Comparison of ENCODE assay signal across 16 cellular contexts in genomic region chr1:246572795-246573194, GRCh38. TPM values are rescaled to one million over a fixed set of nuclear protein-coding genes. Genes with fewer than 3 reads are reported as not detected.
DNase-seq lines count a peak whose midpoint lies in the region; ATAC-seq and TF ChIP-seq lines count a peak whose summit lies in the region.
"Had no signal": no experiment of that assay in that cellular context is flagged by ENCODE, and none has a peak within 500 bp of the region (broad histone marks: within the 10 kb centered on the region; RNA-seq: fewer than 3 reads in every experiment).

No MANE protein-coding gene starts in this region.

- H3K27me3 Mint-ChIP-seq in activated CD4-positive, alpha-beta T cell treated with anti-CD3 and anti-CD28 coated beads, Interleukin-2, amount 10 ng/mL, durations not matched to agents 24 days and 14 days, result no peaks in the 10 kb centered on the region
- no peaks in the 10 kb centered on the region for H3K27me3 Mint-ChIP-seq in activated naive CD8-positive, alpha-beta T cell treated with anti-CD3 and anti-CD28 coated beads, Interleukin-2, amount 10 ng/mL, durations not matched to agents 7 days and 5 days
- H3K27me3 Mint-ChIP-seq in chondrocyte (ENCODE audit: low read depth), result no peaks in the 10 kb centered on the region

- peaks cover 49% of the 10 kb centered on the region for H3K4me1 Mint-ChIP-seq in activated CD4-positive, alpha-beta T cell treated with anti-CD3 and anti-CD28 coated beads, Interleukin-2, amount 10 ng/mL, durations not matched to agents 24 days and 14 days
- H3K4me1 Mint-ChIP-seq in activated naive CD8-positive, alpha-beta T cell treated with anti-CD3 and anti-CD28 coated beads, Interleukin-2, amount 10 ng/mL, durations not matched to agents 7 days and 5 days, result peaks cover 48% of the 10 kb centered on the region
- peaks cover 37% of the 10 kb centered on the region for H3K4me1 Mint-ChIP-seq in chondrocyte (ENCODE audit: low read depth)

- H3K36me3 ChIP-seq in sigmoid colon, result no peaks in the 10 kb centered on the region
- H3K36me3 ChIP-seq: ascending aorta had no signal

- intact Hi-C loops in activated CD4-positive, alpha-beta T cell treated with anti-CD3 and anti-CD28 coated beads, Interleukin-2, amount 10 ng/mL, durations not matched to agents 24 days and 14 days (cut with micrococcal nuclease), result no loop called here
- intact Hi-C loops in sigmoid colon (cut with DNase I), result no loop called here

- TF ChIP-seq CTCF in HL-60 (IDR thresholded peaks at IDR 0.05; ENCODE audit: insufficient read depth, low read length), result no peak
- TF ChIP-seq CTCF in sigmoid colon (IDR thresholded peaks at IDR 0.05), result no peak
- no peak for TF ChIP-seq CTCF in chondrocyte (IDR thresholded peaks at IDR 0.05)

- TF ChIP-seq EP300 in sigmoid colon (IDR thresholded peaks at IDR 0.05), result no peak

- H3K9me3 Mint-ChIP-seq in activated CD4-positive, alpha-beta T cell treated with anti-CD3 and anti-CD28 coated beads, Interleukin-2, amount 10 ng/mL, durations not matched to agents 24 days and 14 days, result no peaks in the 10 kb centered on the region
- H3K9me3 Mint-ChIP-seq in activated naive CD8-positive, alpha-beta T cell treated with anti-CD3 and anti-CD28 coated beads, Interleukin-2, amount 10 ng/mL, durations not matched to agents 7 days and 5 days, result peaks cover 1% of the 10 kb centered on the region
- H3K9me3 Mint-ChIP-seq in chondrocyte (ENCODE audit: low read depth), result no peaks in the 10 kb centered on the region
- H3K9me3 Mint-ChIP-seq: T-helper 1 cell treated with Interleukin-12 subunit alpha and Interleukin-12 subunit beta and Interleukin-4 antibody, amounts not matched to agents 30 μg/mL and 1 μg/mL, for 36 hours had no signal

- H3K27me3 ChIP-seq in HL-60 (ENCODE audit: insufficient read depth, poor library complexity, severe bottlenecking) (no peaks in the 10 kb centered on the region), sigmoid colon (no peaks in the 10 kb centered on the region)
- H3K27me3 ChIP-seq: ascending aorta had no signal

- POLR2A ChIA-PET in activated naive CD8-positive, alpha-beta T cell treated with anti-CD3 and anti-CD28 coated beads, Interleukin-2, amount 10 ng/mL, durations not matched to agents 7 days and 5 days (lab: Charles Lee), result no interaction called here

- H3K4me3 ChIP-seq in HL-60 (replicated peaks; ENCODE audit: insufficient read depth, low read length) (no peak overlapping the region), sigmoid colon (no peak overlapping the region)
- H3K4me3 ChIP-seq: ascending aorta had no signal

- H3K4me3 Mint-ChIP-seq in activated CD4-positive, alpha-beta T cell treated with anti-CD3 and anti-CD28 coated beads, Interleukin-2, amount 10 ng/mL, durations not matched to agents 24 days and 14 days, result peak overlapping the region; percentile 37
- peak overlapping the region; percentile 53 for H3K4me3 Mint-ChIP-seq in activated naive CD8-positive, alpha-beta T cell treated with anti-CD3 and anti-CD28 coated beads, Interleukin-2, amount 10 ng/mL, durations not matched to agents 7 days and 5 days
- no peak overlapping the region for H3K4me3 Mint-ChIP-seq in chondrocyte (ENCODE audit: unreplicated experiment)
- H3K4me3 Mint-ChIP-seq: T-helper 1 cell treated with Interleukin-12 subunit alpha and Interleukin-12 subunit beta and Interleukin-4 antibody, amounts not matched to agents 30 μg/mL and 1 μg/mL, for 36 hours had no signal

- no peak for ATAC-seq in activated naive CD8-positive, alpha-beta T cell treated with anti-CD3 and anti-CD28 coated beads, Interleukin-2, amount 10 ng/mL, durations not matched to agents 7 days and 5 days (ENCODE audit: low read depth)
- no peak for ATAC-seq in GM18505 (IDR thresholded peaks at IDR 0.05; ENCODE audit: unreplicated experiment)

- no peak for DNase-seq in activated CD4-positive, alpha-beta T cell treated with anti-CD3 and anti-CD28 coated beads, Interleukin-2, amount 10 ng/mL, durations not matched to agents 24 days and 14 days
- no peak for DNase-seq in activated CD4-positive, alpha-beta T cell treated with anti-CD3 and anti-CD28 coated beads for 4 hours
- DNase-seq in HL-60 (ENCODE audit: low read depth in 1 of 2, low spot score in 1 of 2) (no peak), sigmoid colon (no peak), GDM1 (lab: John Stamatoyannopoulos, UW) (no peak), chondrocyte (ENCODE audit: low spot score) (no peak)
- no peak for DNase-seq in activated naive CD8-positive, alpha-beta T cell treated with anti-CD3 and anti-CD28 coated beads, Interleukin-2, amount 10 ng/mL, durations not matched to agents 7 days and 5 days
- DNase-seq: ACHN; DMS79; effector CD8-positive, alpha-beta T cell; kidney glomerular epithelial cell; NCI-H2081; stimulated activated CD4-positive, alpha-beta T cell treated with anti-CD3 and anti-CD28 coated beads, Interleukin-12 subunit alpha, Interleukin-12 subunit beta, amount 100 ng/mL, for 4 hours had no signal

- H3K36me3 Mint-ChIP-seq in activated CD4-positive, alpha-beta T cell treated with anti-CD3 and anti-CD28 coated beads, Interleukin-2, amount 10 ng/mL, durations not matched to agents 24 days and 14 days (ENCODE audit: low read depth), result peaks cover 22% of the 10 kb centered on the region
- H3K36me3 Mint-ChIP-seq in activated naive CD8-positive, alpha-beta T cell treated with anti-CD3 and anti-CD28 coated beads, Interleukin-2, amount 10 ng/mL, durations not matched to agents 7 days and 5 days, result peaks cover 14% of the 10 kb centered on the region
- no peaks in the 10 kb centered on the region for H3K36me3 Mint-ChIP-seq in chondrocyte (ENCODE audit: low read depth)

- peaks cover 0 to 61% (median 35%) of the 10 kb centered on the region in 4 donors for H3K4me1 ChIP-seq in sigmoid colon

- H3K9me3 ChIP-seq in sigmoid colon, result no peaks in the 10 kb centered on the region
- H3K9me3 ChIP-seq: ascending aorta had no signal

- TF ChIP-seq POLR2A in sigmoid colon (IDR thresholded peaks at IDR 0.05) (no peak), GM18505 (IDR thresholded peaks at IDR 0.05; ENCODE audit: borderline replicate concordance, extremely low read depth, insufficient read depth, insufficient read length) (no peak)

- 54 to 77% methylated on average over 3 of the region's 3 CpGs for WGBS in sigmoid colon, 2 donors

- peak overlapping the region; percentile 41 for H3K27ac Mint-ChIP-seq in activated CD4-positive, alpha-beta T cell treated with anti-CD3 and anti-CD28 coated beads, Interleukin-2, amount 10 ng/mL, durations not matched to agents 24 days and 14 days
- H3K27ac Mint-ChIP-seq in activated naive CD8-positive, alpha-beta T cell treated with anti-CD3 and anti-CD28 coated beads, Interleukin-2, amount 10 ng/mL, durations not matched to agents 7 days and 5 days, result peak overlapping the region; percentile 43
- H3K27ac Mint-ChIP-seq in chondrocyte (ENCODE audit: unreplicated experiment), result no peak overlapping the region
- H3K27ac Mint-ChIP-seq: T-helper 1 cell treated with Interleukin-12 subunit alpha and Interleukin-12 subunit beta and Interleukin-4 antibody, amounts not matched to agents 30 μg/mL and 1 μg/mL, for 36 hours had no signal

- H3K27ac ChIP-seq in HL-60 (replicated peaks), result peak overlapping the region; percentile 21
- peak overlapping the region in 3 of 4 donors; percentile 59 to 99 (median 97) for H3K27ac ChIP-seq in sigmoid colon

RNA-seq across cellular contexts. Expression of gene CNST, which starts 6.5 kb away (rescaled TPM):
- total RNA-seq in activated CD4-positive, alpha-beta T cell treated with anti-CD3 and anti-CD28 coated beads, Interleukin-2, amount 10 ng/mL, durations not matched to agents 24 days and 14 days, result 26.4 and 28.5 TPM in 2 replicates
- total RNA-seq in activated naive CD8-positive, alpha-beta T cell treated with anti-CD3 and anti-CD28 coated beads, Interleukin-2, amount 10 ng/mL, durations not matched to agents 7 days and 5 days, result 10 to 100 TPM; 36.1 to 36.5 TPM
- 10 to 100 TPM; 26.0 to 39.2 (median 31.9) TPM for total RNA-seq in sigmoid colon
- 10 to 100 TPM in 2 of 3 donors, 1 to 10 TPM in 1; 9.0 to 15.3 (median 15.1) TPM for polyA plus RNA-seq in sigmoid colon
- total RNA-seq in chondrocyte, result 22.3 to 25.6 TPM (median 25.2 TPM) in 3 replicates

RNA-seq across cellular contexts. Expression of gene TFB2M, which starts 6.7 kb away (rescaled TPM):
- total RNA-seq in activated CD4-positive, alpha-beta T cell treated with anti-CD3 and anti-CD28 coated beads, Interleukin-2, amount 10 ng/mL, durations not matched to agents 24 days and 14 days, result 24.3 and 26.5 TPM in 2 replicates
- 10 to 100 TPM in 1 of 2 experiments, 1 to 10 TPM in 1; 9.8 to 10.9 TPM for total RNA-seq in activated naive CD8-positive, alpha-beta T cell treated with anti-CD3 and anti-CD28 coated beads, Interleukin-2, amount 10 ng/mL, durations not matched to agents 7 days and 5 days
- total RNA-seq in sigmoid colon, result 10 to 100 TPM in 3 of 4 donors, 1 to 10 TPM in 1; 4.7 to 13.9 (median 12.6) TPM
- 10 to 100 TPM; 10.1 to 18.5 (median 15.0) TPM for polyA plus RNA-seq in sigmoid colon
- 9.6 to 12.3 TPM (median 10.6 TPM) in 3 replicates for total RNA-seq in chondrocyte
